ENCODE assay signal across 11 cellular contexts in genomic region chr9:125759812-125760134, GRCh38. TPM values are rescaled to one million over a fixed set of nuclear protein-coding genes. Genes with fewer than 3 reads are reported as not detected.
DNase-seq lines count a peak whose midpoint lies in the region; ATAC-seq, FAIRE-seq and TF ChIP-seq lines count a peak whose summit lies in the region.
"Had no signal": no experiment of that assay in that cellular context is flagged by ENCODE, and none has a peak within 500 bp of the region (broad histone marks: within the 10 kb centered on the region; RNA-seq: fewer than 3 reads in every experiment).

No MANE protein-coding gene starts in this region.

- FAIRE-seq in urothelium cell line (lab: Jason Lieb, UNC): no peak

- peak overlapping the region; percentile 3; the same call in 1 of the 2 replicates for H3K27ac ChIP-seq in HUES6 (ENCODE audit: low read depth, low read length)
- H3K27ac ChIP-seq: gastrocnemius medialis had no signal

- H3K4me3 ChIP-seq in AG10803 (ENCODE audit: low read length) (peak overlapping the region; percentile 38), HUES6 (ENCODE audit: low read depth, low read length) (peak overlapping the region; percentile 28)
- H3K4me3 ChIP-seq: gastrocnemius medialis had no signal

- peaks cover 2% of the 10 kb centered on the region for H3K36me3 Mint-ChIP-seq in activated naive CD8-positive, alpha-beta T cell treated with anti-CD3 and anti-CD28 coated beads, Interleukin-2, amount 10 ng/mL, durations not matched to agents 7 days and 5 days

- H3K4me3 Mint-ChIP-seq in activated naive CD8-positive, alpha-beta T cell treated with anti-CD3 and anti-CD28 coated beads, Interleukin-2, amount 10 ng/mL, durations not matched to agents 7 days and 5 days: peak overlapping the region; percentile 58

- DNase-seq in AG10803 (ENCODE audit: low read depth) (no peak), left lobe of liver (ENCODE audit: low spot score) (no peak), urothelium cell line (ENCODE audit: low spot score) (no peak), MV-4-11 (lab: John Stamatoyannopoulos, UW) (no peak)
- no peak for DNase-seq in activated naive CD8-positive, alpha-beta T cell treated with anti-CD3 and anti-CD28 coated beads, Interleukin-2, amount 10 ng/mL, durations not matched to agents 7 days and 5 days
- no peak for DNase-seq in central memory CD4-positive, alpha-beta T cell
- no peak for DNase-seq in stimulated activated CD4-positive, alpha-beta T cell treated with anti-CD3 and anti-CD28 coated beads, Interleukin-4, amount 100 ng/mL, for 1 hour
- DNase-seq: gastrocnemius medialis; stimulated activated CD8-positive, alpha-beta memory T cell treated with anti-CD3 and anti-CD28 coated beads, Interleukin-4, amount 100 ng/mL, for 48 hours had no signal

- no peaks in the 10 kb centered on the region for H3K27me3 ChIP-seq in HUES6 (ENCODE audit: control insufficient read depth, insufficient read depth, low read length)
- H3K27me3 ChIP-seq: gastrocnemius medialis had no signal

- POLR2A ChIA-PET in activated naive CD8-positive, alpha-beta T cell treated with anti-CD3 and anti-CD28 coated beads, Interleukin-2, amount 10 ng/mL, durations not matched to agents 7 days and 5 days (lab: Charles Lee): interaction anchor here (1.6 kb wide), 1 partner anchor 11 kb away, joined by 4 read pairs; no protein-coding TSS in a partner anchor

- no peaks in the 10 kb centered on the region for H3K9me3 Mint-ChIP-seq in activated naive CD8-positive, alpha-beta T cell treated with anti-CD3 and anti-CD28 coated beads, Interleukin-2, amount 10 ng/mL, durations not matched to agents 7 days and 5 days

- H3K4me1 Mint-ChIP-seq in activated naive CD8-positive, alpha-beta T cell treated with anti-CD3 and anti-CD28 coated beads, Interleukin-2, amount 10 ng/mL, durations not matched to agents 7 days and 5 days: peaks cover 8% of the 10 kb centered on the region

- H3K27me3 Mint-ChIP-seq in activated naive CD8-positive, alpha-beta T cell treated with anti-CD3 and anti-CD28 coated beads, Interleukin-2, amount 10 ng/mL, durations not matched to agents 7 days and 5 days: no peaks in the 10 kb centered on the region

- no peaks in the 10 kb centered on the region for H3K36me3 ChIP-seq in HUES6 (ENCODE audit: control insufficient read depth, insufficient read depth, low read length)
- H3K36me3 ChIP-seq: gastrocnemius medialis had no signal

- ATAC-seq in activated naive CD8-positive, alpha-beta T cell treated with anti-CD3 and anti-CD28 coated beads, Interleukin-2, amount 10 ng/mL, durations not matched to agents 7 days and 5 days (ENCODE audit: low read depth): no peak
- ATAC-seq in left lobe of liver: peak; percentile 66
- ATAC-seq: gastrocnemius medialis, Panc1 had no signal

- H3K9me3 ChIP-seq in HUES6 (ENCODE audit: control insufficient read depth, insufficient read depth, low read depth, low read length): no peaks in the 10 kb centered on the region
- H3K9me3 ChIP-seq: gastrocnemius medialis had no signal

- peaks cover 91% of the 10 kb centered on the region for H3K4me1 ChIP-seq in HUES6 (ENCODE audit: control insufficient read depth, insufficient read depth, low read length)
- H3K4me1 ChIP-seq: gastrocnemius medialis had no signal

- TF ChIP-seq CTCF in AG10803 (conservative IDR thresholded peaks at IDR 0.05; ENCODE audit: low read length): no peak

- no peak overlapping the region for H3K27ac Mint-ChIP-seq in activated naive CD8-positive, alpha-beta T cell treated with anti-CD3 and anti-CD28 coated beads, Interleukin-2, amount 10 ng/mL, durations not matched to agents 7 days and 5 days

- H3K9ac ChIP-seq in HUES6 (ENCODE audit: low read length): no peak overlapping the region

RNA-seq across cellular contexts. Expression of gene PBX3, which starts 12.6 kb away (rescaled TPM):
- 10 to 100 TPM; 24.3 to 28.0 TPM for total RNA-seq in activated naive CD8-positive, alpha-beta T cell treated with anti-CD3 and anti-CD28 coated beads, Interleukin-2, amount 10 ng/mL, durations not matched to agents 7 days and 5 days
- total RNA-seq in left lobe of liver: 15.0 TPM

RNA-seq across cellular contexts. Expression of gene MAPKAP1, which starts 52.8 kb away (rescaled TPM):
- 10 to 100 TPM; 48.2 to 51.5 TPM for total RNA-seq in activated naive CD8-positive, alpha-beta T cell treated with anti-CD3 and anti-CD28 coated beads, Interleukin-2, amount 10 ng/mL, durations not matched to agents 7 days and 5 days
- total RNA-seq in left lobe of liver: 42.4 TPM
